ENCODE assay signal across 2 cellular contexts in genomic region chr9:136690841-136691261, GRCh38.
TF ChIP-seq lines count a peak whose summit lies in the region.

No MANE protein-coding gene starts in this region.

TF ChIP-seq in liver, 16 proteins besides CTCF, POLR2A, EP300 and RAD21:
- TF ChIP-seq YY1 (IDR thresholded peaks at IDR 0.05) (peak; percentile 57), FOXA1 (IDR thresholded peaks at IDR 0.05) (peak; percentile 66), JUND (IDR thresholded peaks at IDR 0.05) (peak in 1 of 2 donors; percentile 49), ZBTB33 (IDR thresholded peaks at IDR 0.05) (peak; percentile 44), REST (IDR thresholded peaks at IDR 0.05) (no peak), NR2F2 (IDR thresholded peaks at IDR 0.05) (peak; percentile 27), FOXA2 (IDR thresholded peaks at IDR 0.05) (peak; percentile 72), ATF3 (IDR thresholded peaks at IDR 0.05) (no peak), GABPA (IDR thresholded peaks at IDR 0.05 in 1 of 2, conservative IDR thresholded peaks at IDR 0.05 in 1 of 2) (peak in 1 of 2 donors; percentile 35), SP1 (IDR thresholded peaks at IDR 0.05) (peak; percentile 80), RXRA (IDR thresholded peaks at IDR 0.05) (peak; percentile 66 to 87), TAF1 (conservative IDR thresholded peaks at IDR 0.05) (no peak), HNF4G (IDR thresholded peaks at IDR 0.05) (peak; percentile 12), MAX (IDR thresholded peaks at IDR 0.05) (peak; percentile 53), HNF4A (conservative IDR thresholded peaks at IDR 0.05) (peak; percentile 71 to 92), EGR1 (IDR thresholded peaks at IDR 0.05; ENCODE audit: low read depth in 2 of 2) (peak; percentile 53 to 58)

TF ChIP-seq in HepG2, 621 proteins besides CTCF, POLR2A, EP300 and RAD21:
- TF ChIP-seq MLXIP (CRISPR knock-in tag; IDR thresholded peaks at IDR 0.05; ENCODE audit: borderline replicate concordance) (no peak), E2F2 (CRISPR knock-in tag; IDR thresholded peaks at IDR 0.05; ENCODE audit: borderline replicate concordance) (no peak), NR2F2 (IDR thresholded peaks at IDR 0.05; ENCODE audit: borderline replicate concordance, low read depth) (no peak), SP1 (IDR thresholded peaks at IDR 0.05) (no peak), SP1 (CRISPR knock-in tag; IDR thresholded peaks at IDR 0.05) (no peak), ZXDC (CRISPR knock-in tag; IDR thresholded peaks at IDR 0.05) (no peak), KMT2A (CRISPR knock-in tag; IDR thresholded peaks at IDR 0.05) (no peak), ZFX (CRISPR knock-in tag; IDR thresholded peaks at IDR 0.05; ENCODE audit: low read depth) (no peak), NFE2L2 (IDR thresholded peaks at IDR 0.05; ENCODE audit: low read length) (no peak), ZNF432 (CRISPR knock-in tag; IDR thresholded peaks at IDR 0.05; ENCODE audit: borderline replicate concordance) (no peak), ZBTB33 (CRISPR knock-in tag; IDR thresholded peaks at IDR 0.05) (no peak), IKZF1 (IDR thresholded peaks at IDR 0.05) (no peak), MAX (IDR thresholded peaks at IDR 0.05) (no peak), MYC (CRISPR knock-in tag; IDR thresholded peaks at IDR 0.05; ENCODE audit: borderline replicate concordance) (no peak), HMGA1 (CRISPR knock-in tag; conservative IDR thresholded peaks at IDR 0.05) (no peak), PHF5A (CRISPR knock-in tag; IDR thresholded peaks at IDR 0.05; ENCODE audit: low read depth, unreplicated experiment) (no peak), HNRNPK (IDR thresholded peaks at IDR 0.05; ENCODE audit: low read depth, low read length, poor library complexity, severe bottlenecking) (no peak), ARNT (IDR thresholded peaks at IDR 0.05) (no peak)
TF ChIP-seq in HepG2: peak in this region for 0.
